In genomic region chr5:150217874-150218692, GRCh38 we compare ENCODE assay signal across 1 cellular context.
TF ChIP-seq lines count a peak whose summit lies in the region.

No MANE protein-coding gene starts in this region.

TF ChIP-seq in GM12878, 131 proteins besides CTCF, POLR2A, EP300 and RAD21 (continued from another document and continues in another):
- TF ChIP-seq REST (IDR thresholded peaks at IDR 0.05; ENCODE audit: low read depth, low read length), result no peak
- peak; percentile 68 for TF ChIP-seq RELA (IDR thresholded peaks at IDR 0.05; ENCODE audit: borderline replicate concordance, partially characterized antibody)
- TF ChIP-seq TCF7 (IDR thresholded peaks at IDR 0.05; ENCODE audit: borderline replicate concordance), result no peak
- no peak for TF ChIP-seq KDM1A (IDR thresholded peaks at IDR 0.05; ENCODE audit: borderline replicate concordance)
- no peak for TF ChIP-seq YBX1 (IDR thresholded peaks at IDR 0.05)
- no peak for TF ChIP-seq MYB (IDR thresholded peaks at IDR 0.05; ENCODE audit: borderline replicate concordance, low read depth, low read length)
- no peak for TF ChIP-seq STAT1 (conservative IDR thresholded peaks at IDR 0.05)
- TF ChIP-seq CEBPB (IDR thresholded peaks at IDR 0.05; ENCODE audit: borderline replicate concordance in 1 of 2, low read depth in 2 of 2, low read length in 2 of 2), result no peak
- TF ChIP-seq NRF1 (conservative IDR thresholded peaks at IDR 0.05; ENCODE audit: low read depth, low read length), result no peak
- TF ChIP-seq BHLHE40 (IDR thresholded peaks at IDR 0.05; ENCODE audit: borderline replicate concordance in 1 of 2, low read depth in 2 of 2, low read length in 1 of 2), result 0 out of 4 replicates have a peak, but pooled peaks of 1 of the 2 experiments have one; percentile 20
- TF ChIP-seq EED (IDR thresholded peaks at IDR 0.05; ENCODE audit: low read depth), result no peak
- TF ChIP-seq HDGF (IDR thresholded peaks at IDR 0.05), result no peak
- TF ChIP-seq, protein P1, sequence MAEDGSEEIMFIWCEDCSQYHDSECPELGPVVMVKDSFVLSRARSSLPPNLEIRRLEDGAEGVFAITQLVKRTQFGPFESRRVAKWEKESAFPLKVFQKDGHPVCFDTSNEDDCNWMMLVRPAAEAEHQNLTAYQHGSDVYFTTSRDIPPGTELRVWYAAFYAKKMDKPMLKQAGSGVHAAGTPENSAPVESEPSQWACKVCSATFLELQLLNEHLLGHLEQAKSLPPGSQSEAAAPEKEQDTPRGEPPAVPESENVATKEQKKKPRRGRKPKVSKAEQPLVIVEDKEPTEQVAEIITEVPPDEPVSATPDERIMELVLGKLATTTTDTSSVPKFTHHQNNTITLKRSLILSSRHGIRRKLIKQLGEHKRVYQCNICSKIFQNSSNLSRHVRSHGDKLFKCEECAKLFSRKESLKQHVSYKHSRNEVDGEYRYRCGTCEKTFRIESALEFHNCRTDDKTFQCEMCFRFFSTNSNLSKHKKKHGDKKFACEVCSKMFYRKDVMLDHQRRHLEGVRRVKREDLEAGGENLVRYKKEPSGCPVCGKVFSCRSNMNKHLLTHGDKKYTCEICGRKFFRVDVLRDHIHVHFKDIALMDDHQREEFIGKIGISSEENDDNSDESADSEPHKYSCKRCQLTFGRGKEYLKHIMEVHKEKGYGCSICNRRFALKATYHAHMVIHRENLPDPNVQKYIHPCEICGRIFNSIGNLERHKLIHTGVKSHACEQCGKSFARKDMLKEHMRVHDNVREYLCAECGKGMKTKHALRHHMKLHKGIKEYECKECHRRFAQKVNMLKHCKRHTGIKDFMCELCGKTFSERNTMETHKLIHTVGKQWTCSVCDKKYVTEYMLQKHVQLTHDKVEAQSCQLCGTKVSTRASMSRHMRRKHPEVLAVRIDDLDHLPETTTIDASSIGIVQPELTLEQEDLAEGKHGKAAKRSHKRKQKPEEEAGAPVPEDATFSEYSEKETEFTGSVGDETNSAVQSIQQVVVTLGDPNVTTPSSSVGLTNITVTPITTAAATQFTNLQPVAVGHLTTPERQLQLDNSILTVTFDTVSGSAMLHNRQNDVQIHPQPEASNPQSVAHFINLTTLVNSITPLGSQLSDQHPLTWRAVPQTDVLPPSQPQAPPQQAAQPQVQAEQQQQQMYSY (CRISPR knock-in tag; IDR thresholded peaks at IDR 0.05), result no peak
- TF ChIP-seq CEBPZ (IDR thresholded peaks at IDR 0.05; ENCODE audit: low read depth, low read length), result no peak
- TF ChIP-seq SMARCA5 (IDR thresholded peaks at IDR 0.05), result no peak
- TF ChIP-seq POLR2AphosphoS2 (IDR thresholded peaks at IDR 0.05; ENCODE audit: low read depth, low read length), result no peak
- peak; percentile 92 for TF ChIP-seq SMC3 (IDR thresholded peaks at IDR 0.05; ENCODE audit: borderline replicate concordance, low read length)
- no peak for TF ChIP-seq NFYA (IDR thresholded peaks at IDR 0.05; ENCODE audit: borderline replicate concordance, low read depth, low read length)
- no peak for TF ChIP-seq RB1 (IDR thresholded peaks at IDR 0.05; ENCODE audit: borderline replicate concordance)
- no peak for TF ChIP-seq ETV6 (conservative IDR thresholded peaks at IDR 0.05 in 1 of 2, IDR thresholded peaks at IDR 0.05 in 1 of 2; ENCODE audit: borderline replicate concordance in 1 of 2, low read depth in 1 of 2)
- TF ChIP-seq EGR1 (IDR thresholded peaks at IDR 0.05; ENCODE audit: borderline replicate concordance in 1 of 2, low read depth in 2 of 2, low read length in 2 of 2), result no peak
- no peak for TF ChIP-seq CBFB (IDR thresholded peaks at IDR 0.05; ENCODE audit: low read depth)
- no peak; the same call in 1 of the 2 replicates for TF ChIP-seq BACH1 (IDR thresholded peaks at IDR 0.05; ENCODE audit: borderline replicate concordance)
- TF ChIP-seq RUNX3 (IDR thresholded peaks at IDR 0.05; ENCODE audit: low read length), result no peak
- TF ChIP-seq CBX5 (IDR thresholded peaks at IDR 0.05; ENCODE audit: low read depth), result no peak
- peak; percentile 53 for TF ChIP-seq YY1 (IDR thresholded peaks at IDR 0.05; ENCODE audit: low read depth, low read length)
- TF ChIP-seq JUND (IDR thresholded peaks at IDR 0.05; ENCODE audit: low read depth, low read length), result no peak
- no peak for TF ChIP-seq LARP7 (IDR thresholded peaks at IDR 0.05)
- no peak for TF ChIP-seq SUZ12 (IDR thresholded peaks at IDR 0.05; ENCODE audit: unreplicated experiment)
- no peak for TF ChIP-seq MEF2A (IDR thresholded peaks at IDR 0.05; ENCODE audit: insufficient read depth, low read depth, low read length)
- TF ChIP-seq TBL1XR1 (IDR thresholded peaks at IDR 0.05; ENCODE audit: low read depth, low read length), result no peak
- TF ChIP-seq FOXK2 (IDR thresholded peaks at IDR 0.05), result no peak
- no peak for TF ChIP-seq ZBTB4 (CRISPR knock-in tag; IDR thresholded peaks at IDR 0.05)
- TF ChIP-seq SRF (IDR thresholded peaks at IDR 0.05; ENCODE audit: low read depth in 2 of 2, low read length in 2 of 2), result no peak
- no peak for TF ChIP-seq NR2C2 (IDR thresholded peaks at IDR 0.05; ENCODE audit: borderline replicate concordance, control insufficient read depth, insufficient read length, low read depth)
- TF ChIP-seq NR2F1 (conservative IDR thresholded peaks at IDR 0.05), result 0 out of 2 replicates have a peak, but pooled peaks have one; percentile 26
- no peak for TF ChIP-seq PBX3 (IDR thresholded peaks at IDR 0.05; ENCODE audit: insufficient replicate concordance, low read depth, low read length)
- TF ChIP-seq ZBTB40 (IDR thresholded peaks at IDR 0.05; ENCODE audit: borderline replicate concordance), result no peak
- TF ChIP-seq, protein P2, sequence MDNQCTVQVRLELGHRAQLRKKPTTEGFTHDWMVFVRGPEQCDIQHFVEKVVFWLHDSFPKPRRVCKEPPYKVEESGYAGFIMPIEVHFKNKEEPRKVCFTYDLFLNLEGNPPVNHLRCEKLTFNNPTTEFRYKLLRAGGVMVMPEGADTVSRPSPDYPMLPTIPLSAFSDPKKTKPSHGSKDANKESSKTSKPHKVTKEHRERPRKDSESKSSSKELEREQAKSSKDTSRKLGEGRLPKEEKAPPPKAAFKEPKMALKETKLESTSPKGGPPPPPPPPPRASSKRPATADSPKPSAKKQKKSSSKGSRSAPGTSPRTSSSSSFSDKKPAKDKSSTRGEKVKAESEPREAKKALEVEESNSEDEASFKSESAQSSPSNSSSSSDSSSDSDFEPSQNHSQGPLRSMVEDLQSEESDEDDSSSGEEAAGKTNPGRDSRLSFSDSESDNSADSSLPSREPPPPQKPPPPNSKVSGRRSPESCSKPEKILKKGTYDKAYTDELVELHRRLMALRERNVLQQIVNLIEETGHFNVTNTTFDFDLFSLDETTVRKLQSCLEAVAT (IDR thresholded peaks at IDR 0.05), result no peak
